In the genomic region with DNA sequence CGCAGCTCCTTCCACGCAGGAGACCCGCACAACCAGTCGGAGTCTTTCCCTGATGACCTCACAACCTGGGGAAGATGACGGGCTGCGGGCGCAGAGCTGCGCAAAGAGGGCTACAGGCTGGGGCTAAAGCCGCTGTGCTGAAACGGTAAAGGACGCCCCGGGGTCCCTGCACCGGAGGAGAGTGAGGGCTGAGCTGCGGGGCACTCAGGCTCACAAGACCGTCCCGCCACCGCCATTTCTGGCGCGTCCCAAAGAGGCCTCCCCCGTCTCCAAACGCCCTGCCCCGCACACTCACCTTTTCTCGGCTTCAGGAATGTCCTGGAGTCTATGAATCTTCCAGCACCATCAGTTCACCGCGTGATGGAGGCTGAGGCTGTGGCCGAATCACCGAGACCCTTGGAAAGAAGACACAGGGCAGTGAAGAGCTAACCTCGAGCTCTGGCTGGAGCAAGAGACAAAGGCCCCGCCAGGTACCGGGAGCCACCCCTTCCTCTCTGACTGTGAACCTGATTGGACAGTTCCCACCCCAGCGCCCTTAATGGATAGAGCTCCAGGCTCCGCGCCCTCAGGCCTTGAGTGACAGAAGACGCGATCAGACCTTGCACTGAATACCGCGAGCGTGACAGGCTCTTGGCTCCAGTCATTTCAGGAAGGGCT, we compare ENCODE assay signal across 9 cellular contexts. TPM values are rescaled to one million over a fixed set of nuclear protein-coding genes. Genes with fewer than 3 reads are reported as not detected.
A peak's percentile ranks its signal among the peaks of the same experiment; 100 is the strongest.
DNase-seq lines count a peak whose midpoint lies in the region; ATAC-seq and TF ChIP-seq lines count a peak whose summit lies in the region.
"Had no signal": no experiment of that assay in that cellular context is flagged by ENCODE, and none has a peak within 500 bp of the region (broad histone marks: within the 10 kb centered on the region; RNA-seq: fewer than 3 reads in every experiment).

No MANE protein-coding gene starts in this region.

- no peak for TF ChIP-seq EP300 in suprapubic skin (IDR thresholded peaks at IDR 0.05)

- peak; percentile 80 for DNase-seq in NCI-H748 (lab: John Stamatoyannopoulos, UW; ENCODE audit: unreplicated experiment)
- no peak for DNase-seq in astrocyte of the cerebellum (ENCODE audit: low read depth)
- peak; percentile 74 for DNase-seq in kidney glomerular epithelial cell (lab: John Stamatoyannopoulos, UW)
- no peak for DNase-seq in suprapubic skin (ENCODE audit: low spot score in 2 of 2)
- DNase-seq in dedifferentiated amniotic fluid mesenchymal stem cell (ENCODE audit: extremely low spot score): no peak
- DNase-seq in COLO668 (lab: John Stamatoyannopoulos, UW; ENCODE audit: unreplicated experiment): no peak

- H3K9me3 ChIP-seq in suprapubic skin: peaks cover 8% of the 10 kb centered on the region

- in situ Hi-C loops in astrocyte of the cerebellum (cut with HindIII; ENCODE audit: low sequenced_read_pairs): no loop called here

- H3K36me3 ChIP-seq in suprapubic skin: no peaks in the 10 kb centered on the region

- no peak for TF ChIP-seq POLR2A in suprapubic skin (IDR thresholded peaks at IDR 0.05)

- ATAC-seq in GM19452 (IDR thresholded peaks at IDR 0.05; ENCODE audit: unreplicated experiment): peak; percentile 67
- no peak for ATAC-seq in GM19467 (IDR thresholded peaks at IDR 0.05; ENCODE audit: unreplicated experiment)

- TF ChIP-seq CTCF in astrocyte of the cerebellum (IDR thresholded peaks at IDR 0.05; ENCODE audit: low read depth, low read length, missing control alignments) (no peak), suprapubic skin (IDR thresholded peaks at IDR 0.05) (no peak)

- 10% methylated on average over 11 of the region's 38 CpGs for WGBS in suprapubic skin

- no peaks in the 10 kb centered on the region for H3K27me3 ChIP-seq in suprapubic skin

- peak overlapping the region; percentile 36 for H3K4me3 ChIP-seq in astrocyte of the cerebellum (ENCODE audit: low read depth, low read length)
- peak overlapping the region; percentile 8 for H3K4me3 ChIP-seq in suprapubic skin

- H3K27ac ChIP-seq in suprapubic skin: no peak overlapping the region
- H3K27ac ChIP-seq: KMS-11 had no signal

- H3K4me1 ChIP-seq in suprapubic skin: no peaks in the 10 kb centered on the region

RNA-seq across cellular contexts. Expression of a gene that starts 41.8 kb away (rescaled TPM):
- 10 to 100 TPM in 3 of 4 donors, 1 to 10 TPM in 1; 7.6 to 29.9 (median 14.0) TPM for total RNA-seq in suprapubic skin

Comparison
In these comparisons a context has a peak if more than half of its experiments do, and no peak if none do; other contexts are left out.
1. DNase-seq: peak in NCI-H748 (single experiment) and kidney glomerular epithelial cell (single experiment); none in astrocyte of the cerebellum (single experiment), suprapubic skin (0 of 2), dedifferentiated amniotic fluid mesenchymal stem cell (single experiment) and COLO668 (single experiment).